Comparison of ENCODE assay signal across 9 cellular contexts in the genomic region with DNA sequence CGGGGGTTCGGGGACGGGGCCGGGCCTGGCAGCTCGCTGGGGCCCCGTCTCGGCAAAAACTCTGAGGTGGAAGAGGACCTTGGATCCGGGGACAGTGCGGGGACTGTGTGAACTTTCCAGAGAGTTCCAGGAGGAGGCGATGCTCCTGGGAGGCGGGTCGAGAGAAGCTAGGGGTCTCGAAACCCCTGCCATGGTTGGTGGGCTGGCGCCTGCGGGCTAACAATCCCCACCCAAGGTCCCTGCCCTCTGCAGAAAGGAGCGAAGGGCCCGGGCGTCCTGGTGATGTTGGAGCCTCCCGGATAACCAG. TPM values are rescaled to one million over a fixed set of nuclear protein-coding genes. Genes with fewer than 3 reads are reported as not detected.
DNase-seq lines count a peak whose midpoint lies in the region; ATAC-seq and TF ChIP-seq lines count a peak whose summit lies in the region.
"Had no signal": no experiment of that assay in that cellular context is flagged by ENCODE, and none has a peak within 500 bp of the region (broad histone marks: within the 10 kb centered on the region; RNA-seq: fewer than 3 reads in every experiment).

No MANE protein-coding gene starts in this region.

- ATAC-seq in stimulated activated naive CD8-positive, alpha-beta T cell treated with anti-CD3 and anti-CD28 coated beads, Interleukin-15, Interleukin-2, amounts not matched to agents 100 U/mL and 50 U/mL, for 24 hours = no peak
- no peak for ATAC-seq in HG03432 (IDR thresholded peaks at IDR 0.05; ENCODE audit: unreplicated experiment)
- no peak for ATAC-seq in GM18858 (IDR thresholded peaks at IDR 0.05; ENCODE audit: unreplicated experiment)

- peak overlapping the region; percentile 1 for H3K4me3 Mint-ChIP-seq in stimulated activated naive CD8-positive, alpha-beta T cell treated with anti-CD3 and anti-CD28 coated beads, Interleukin-15, Interleukin-2, amounts not matched to agents 100 ng/mL and 50 ng/mL, for 24 hours
- peak overlapping the region; percentile 44 for H3K4me3 Mint-ChIP-seq in dendritic cell treated with granulocyte-macrophage colony-stimulating factor and Interleukin-4, amounts not matched to agents 40 ng/mL and 50 ng/mL, for 4 days

- no peaks in the 10 kb centered on the region for H3K27me3 Mint-ChIP-seq in stimulated activated naive CD8-positive, alpha-beta T cell treated with anti-CD3 and anti-CD28 coated beads, Interleukin-15, Interleukin-2, amounts not matched to agents 100 ng/mL and 50 ng/mL, for 24 hours
- peaks cover 17% of the 10 kb centered on the region for H3K27me3 Mint-ChIP-seq in dendritic cell treated with granulocyte-macrophage colony-stimulating factor and Interleukin-4, amounts not matched to agents 40 ng/mL and 50 ng/mL, for 4 days

- H3K79me2 ChIP-seq in neural cell (replicated peaks; ENCODE audit: insufficient read depth, low read length) = peaks cover 7% of the 10 kb centered on the region

- no peak for DNase-seq in stimulated activated naive CD8-positive, alpha-beta T cell treated with anti-CD3 and anti-CD28 coated beads, Interleukin-15, Interleukin-2, amounts not matched to agents 100 U/mL and 50 U/mL, for 24 hours
- no peak for DNase-seq in activated effector memory CD4-positive, alpha-beta T cell treated with anti-CD3 and anti-CD28 coated beads, Interleukin-2, amount 50 U/mL, for 16 hours
- DNase-seq in effector memory CD4-positive, alpha-beta T cell = no peak
- DNase-seq: COR-L47 had no signal

- H3F3A ChIP-seq in neural cell (ENCODE audit: insufficient read depth, low read length, poor library complexity, severe bottlenecking) = no peaks in the 10 kb centered on the region

- no peak for TF ChIP-seq EP300 in neural cell (conservative IDR thresholded peaks at IDR 0.05; ENCODE audit: poor library complexity, severe bottlenecking)

- H3K27ac Mint-ChIP-seq in stimulated activated naive CD8-positive, alpha-beta T cell treated with anti-CD3 and anti-CD28 coated beads, Interleukin-15, Interleukin-2, amounts not matched to agents 100 ng/mL and 50 ng/mL, for 24 hours = no peak overlapping the region
- peak overlapping the region; percentile 91 for H3K27ac Mint-ChIP-seq in dendritic cell treated with granulocyte-macrophage colony-stimulating factor and Interleukin-4, amounts not matched to agents 40 ng/mL and 50 ng/mL, for 4 days

- intact Hi-C loops in dendritic cell treated with granulocyte-macrophage colony-stimulating factor and Interleukin-4, amounts not matched to agents 40 ng/mL and 50 ng/mL, for 4 days (cut with micrococcal nuclease) = loop anchor here (10.0 kb wide), 1 partner anchor 123 kb away; no protein-coding TSS in a partner anchor

- H3K4me3 ChIP-seq in neural cell (ENCODE audit: low read length) = peak overlapping the region; percentile 57
- no peak overlapping the region for H3K4me3 ChIP-seq in effector memory CD4-positive, alpha-beta T cell (ENCODE audit: insufficient read depth, low read depth, low read length, poor library complexity, severe bottlenecking)

- no peak overlapping the region for H3K27ac ChIP-seq in neural cell (ENCODE audit: low read length)
- no peak overlapping the region for H3K27ac ChIP-seq in effector memory CD4-positive, alpha-beta T cell (ENCODE audit: insufficient read depth, low read length, poor library complexity, severe bottlenecking)

- H3K9ac ChIP-seq in neural cell (ENCODE audit: low read length) = no peak overlapping the region

- no peak for TF ChIP-seq CTCF in neural cell (IDR thresholded peaks at IDR 0.05; ENCODE audit: poor library complexity, severe bottlenecking)

- H3K36me3 ChIP-seq in neural cell (ENCODE audit: insufficient read depth, low read length) = peaks cover 7% of the 10 kb centered on the region
- peaks cover 7% of the 10 kb centered on the region for H3K36me3 ChIP-seq in effector memory CD4-positive, alpha-beta T cell (ENCODE audit: control insufficient read depth, insufficient read depth, low read length)

- no peaks in the 10 kb centered on the region for H3K9me3 Mint-ChIP-seq in stimulated activated naive CD8-positive, alpha-beta T cell treated with anti-CD3 and anti-CD28 coated beads, Interleukin-15, Interleukin-2, amounts not matched to agents 100 ng/mL and 50 ng/mL, for 24 hours
- no peaks in the 10 kb centered on the region for H3K9me3 Mint-ChIP-seq in dendritic cell treated with granulocyte-macrophage colony-stimulating factor and Interleukin-4, amounts not matched to agents 40 ng/mL and 50 ng/mL, for 4 days

- peaks cover 25% of the 10 kb centered on the region for H3K4me1 ChIP-seq in effector memory CD4-positive, alpha-beta T cell (ENCODE audit: control insufficient read depth, insufficient read depth, low read length, poor library complexity, severe bottlenecking)

- no peak overlapping the region for H3K4me2 ChIP-seq in neural cell (ENCODE audit: low read length)

- H3K27me3 ChIP-seq in neural cell (ENCODE audit: insufficient read depth, low read depth, low read length) = no peaks in the 10 kb centered on the region
- no peaks in the 10 kb centered on the region for H3K27me3 ChIP-seq in effector memory CD4-positive, alpha-beta T cell (replicated peaks; ENCODE audit: control insufficient read depth, insufficient read depth, low read length, poor library complexity, severe bottlenecking)

- H3K36me3 Mint-ChIP-seq in stimulated activated naive CD8-positive, alpha-beta T cell treated with anti-CD3 and anti-CD28 coated beads, Interleukin-15, Interleukin-2, amounts not matched to agents 100 ng/mL and 50 ng/mL, for 24 hours (ENCODE audit: low read depth) = peaks cover 12% of the 10 kb centered on the region
- peaks cover 24% of the 10 kb centered on the region for H3K36me3 Mint-ChIP-seq in dendritic cell treated with granulocyte-macrophage colony-stimulating factor and Interleukin-4, amounts not matched to agents 40 ng/mL and 50 ng/mL, for 4 days (ENCODE audit: low read depth)

- TF ChIP-seq RAD21 in neural cell (conservative IDR thresholded peaks at IDR 0.05) = no peak

- no peak overlapping the region for H2AFZ ChIP-seq in neural cell (ENCODE audit: low read depth, low read length)

- no peaks in the 10 kb centered on the region for H4K20me1 ChIP-seq in neural cell (ENCODE audit: insufficient read depth)

- H3K9me2 ChIP-seq in neural cell (ENCODE audit: insufficient read depth, low read length) = no peaks in the 10 kb centered on the region

- H3K4me1 Mint-ChIP-seq in stimulated activated naive CD8-positive, alpha-beta T cell treated with anti-CD3 and anti-CD28 coated beads, Interleukin-15, Interleukin-2, amounts not matched to agents 100 ng/mL and 50 ng/mL, for 24 hours (ENCODE audit: low read depth) = peaks cover 54% of the 10 kb centered on the region
- H3K4me1 Mint-ChIP-seq in dendritic cell treated with granulocyte-macrophage colony-stimulating factor and Interleukin-4, amounts not matched to agents 40 ng/mL and 50 ng/mL, for 4 days (ENCODE audit: low read depth) = peaks cover 75% of the 10 kb centered on the region

- no peaks in the 10 kb centered on the region for H3K9me3 ChIP-seq in neural cell (ENCODE audit: low read length)
- H3K9me3 ChIP-seq in effector memory CD4-positive, alpha-beta T cell (ENCODE audit: control insufficient read depth, low read length) = no peaks in the 10 kb centered on the region

TF ChIP-seq in neural cell, 6 proteins besides CTCF, POLR2A, EP300 and RAD21:
- TF ChIP-seq SMC3 (conservative IDR thresholded peaks at IDR 0.05; ENCODE audit: poor library complexity) (no peak), EZH2 (IDR thresholded peaks at IDR 0.05; ENCODE audit: borderline replicate concordance, insufficient read depth, low read length, poor library complexity, severe bottlenecking) (no peak), TAF1 (IDR thresholded peaks at IDR 0.05; ENCODE audit: low read depth) (no peak), POLR2AphosphoS5 (IDR thresholded peaks at IDR 0.05) (no peak)

RNA-seq across cellular contexts. Expression of gene GRK2, which starts 4.7 kb away (rescaled TPM):
- polyA plus RNA-seq in neural cell = 47.3 and 59.1 TPM in 2 replicates
- polyA minus RNA-seq in neural cell = 60.9 and 68.9 TPM in 2 replicates

RNA-seq across cellular contexts. Expression of gene ANKRD13D, which starts 27.5 kb away (rescaled TPM):
- 93.5 and 111 TPM in 2 replicates for polyA plus RNA-seq in neural cell
- 48.3 and 59.2 TPM in 2 replicates for polyA minus RNA-seq in neural cell

RNA-seq across cellular contexts. Expression of gene SSH3, which starts 41.7 kb away (rescaled TPM):
- 0.89 and 1.4 TPM in 2 replicates for polyA plus RNA-seq in neural cell
- polyA minus RNA-seq in neural cell = 3.4 TPM in 1 of 2 replicates, not detected in the other
